ENCODE assay signal across 8 cellular contexts in the genomic region with DNA sequence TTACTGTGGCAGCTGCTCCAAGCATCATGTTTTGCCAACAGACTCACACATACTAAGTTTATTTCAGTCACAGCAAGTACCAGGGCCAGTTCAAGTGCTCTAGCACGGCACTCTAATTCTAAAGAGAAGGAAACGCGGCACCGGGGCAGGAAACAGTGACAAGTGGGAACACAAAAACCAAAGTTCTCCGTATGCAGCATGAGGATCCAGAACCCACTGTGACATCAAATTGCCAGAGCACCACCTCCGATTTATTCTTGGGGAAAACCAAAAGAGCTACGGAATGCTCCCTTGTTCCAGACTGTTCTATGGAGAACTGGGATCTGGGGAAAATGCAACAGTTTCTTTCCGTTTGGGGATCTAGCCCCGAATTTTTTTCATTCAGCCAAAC. TPM values are rescaled to one million over a fixed set of nuclear protein-coding genes. Genes with fewer than 3 reads are reported as not detected.
DNase-seq lines count a peak whose midpoint lies in the region; ATAC-seq, FAIRE-seq and TF ChIP-seq lines count a peak whose summit lies in the region.

No MANE protein-coding gene starts in this region.

- no peaks in the 10 kb centered on the region for H3K9me2 ChIP-seq in SU-DHL-6 (replicated peaks; ENCODE audit: insufficient read depth, low read length)

- H3K4me3 ChIP-seq in SU-DHL-6 (ENCODE audit: insufficient read depth, low read length, poor library complexity, severe bottlenecking) (peak overlapping the region; percentile 42), endothelial cell of umbilical vein (replicated peaks in 1 of 3; ENCODE audit: insufficient read depth in 1 of 3, low read depth in 1 of 3, low read length in 3 of 3) (peak overlapping the region; percentile 10 to 54 (median 41))

- TF ChIP-seq CTCF in SU-DHL-6 (IDR thresholded peaks at IDR 0.05; ENCODE audit: insufficient read depth, low read length, poor library complexity, severe bottlenecking) (no peak), endothelial cell of umbilical vein (IDR thresholded peaks at IDR 0.05; ENCODE audit: extremely low read depth in 1 of 2, insufficient read depth in 1 of 2, low read depth in 1 of 2, low read length in 2 of 2) (no peak), nephron progenitor cell (IDR thresholded peaks at IDR 0.05) (no peak)

- H3K36me3 ChIP-seq in SU-DHL-6 (ENCODE audit: low read length) (0 out of 2 replicates have a peak, but pooled peaks cover 3% of the 10 kb centered on the region), endothelial cell of umbilical vein (ENCODE audit: control insufficient read depth in 2 of 2, extremely low read depth in 1 of 2, insufficient read depth in 2 of 2, low read length in 2 of 2) (no peaks in the 10 kb centered on the region)

- no peaks in the 10 kb centered on the region; the same call in 1 of the 2 replicates for H3F3A ChIP-seq in SU-DHL-6 (ENCODE audit: insufficient read depth)

- POLR2A ChIA-PET in endothelial cell of umbilical vein (lab: Charles Lee): interaction anchor here (1.4 kb wide), 1 partner anchor 381 kb away, joined by 4 read pairs; a partner anchor contains a TSS

- H3K27ac Mint-ChIP-seq in nephron progenitor cell: peak overlapping the region; percentile 61

- H3K36me3 Mint-ChIP-seq in activated T-cell treated with anti-CD3 and anti-CD28 coated beads, Interleukin-2, amount 50 U/mL, for 4 hours (ENCODE audit: insufficient read depth): peaks cover 11% of the 10 kb centered on the region
- H3K36me3 Mint-ChIP-seq in nephron progenitor cell (ENCODE audit: low read depth): no peaks in the 10 kb centered on the region

- no peaks in the 10 kb centered on the region for H3K9me3 ChIP-seq in SU-DHL-6 (ENCODE audit: insufficient read depth, low read length)
- no peaks in the 10 kb centered on the region for H3K9me3 ChIP-seq in endothelial cell of umbilical vein (replicated peaks; ENCODE audit: control insufficient read depth, insufficient read depth, low read length)

- H2AFZ ChIP-seq in SU-DHL-6 (ENCODE audit: low read depth, low read length, severe bottlenecking) (peak overlapping the region; percentile 97), endothelial cell of umbilical vein (ENCODE audit: low read depth, low read length) (peak overlapping the region; percentile 88)

- dilution Hi-C loops in endothelial cell of umbilical vein (cut with MboI; ENCODE audit: extremely low pct_ligation_motif_present, low sequenced_read_pairs): no loop called here

- H4K20me1 ChIP-seq in SU-DHL-6 (ENCODE audit: low read depth, low read length): peaks cover 4% of the 10 kb centered on the region; the same call in 1 of the 2 replicates
- H4K20me1 ChIP-seq in endothelial cell of umbilical vein (replicated peaks; ENCODE audit: control insufficient read depth, extremely low read depth, insufficient read depth, low read length): no peaks in the 10 kb centered on the region

- peaks cover 3% of the 10 kb centered on the region for H3K4me1 ChIP-seq in endothelial cell of umbilical vein (ENCODE audit: control insufficient read depth, extremely low read depth, insufficient read depth, low read length)

- H3K4me3 Mint-ChIP-seq in activated T-cell treated with anti-CD3 and anti-CD28 coated beads, Interleukin-2, amount 50 U/mL, for 4 hours: peak overlapping the region; percentile 89
- H3K4me3 Mint-ChIP-seq in nephron progenitor cell: peak overlapping the region; percentile 82

- no peaks in the 10 kb centered on the region for H3K27me3 Mint-ChIP-seq in activated T-cell treated with anti-CD3 and anti-CD28 coated beads, Interleukin-2, amount 50 U/mL, for 4 hours (ENCODE audit: low read depth)
- peaks cover 15% of the 10 kb centered on the region for H3K27me3 Mint-ChIP-seq in nephron progenitor cell (ENCODE audit: low read depth, poor library complexity)

- H3K27ac ChIP-seq in SU-DHL-6 (ENCODE audit: low read depth, low read length) (no peak overlapping the region), endothelial cell of umbilical vein (ENCODE audit: insufficient read depth, low read depth, low read length) (no peak overlapping the region)

- intact Hi-C loops in endothelial cell of umbilical vein (cut with micrococcal nuclease): loop anchor here (1.0 kb wide), 2 partner anchors 341 to 576 kb away; a partner anchor contains a TSS

- H3K79me2 ChIP-seq in SU-DHL-6 (ENCODE audit: insufficient read depth, low read length): peaks cover 44% of the 10 kb centered on the region
- H3K79me2 ChIP-seq in endothelial cell of umbilical vein (ENCODE audit: control insufficient read depth, insufficient read depth, low read length): no peaks in the 10 kb centered on the region

- CTCF ChIA-PET in endothelial cell of umbilical vein (lab: Charles Lee): interaction anchor here (1.0 to 2.1 kb wide), 2 partner anchors 85 to 109 kb away, joined by 4 to 5 read pairs; a partner anchor contains a TSS

- peaks cover 45% of the 10 kb centered on the region for H3K4me1 Mint-ChIP-seq in activated T-cell treated with anti-CD3 and anti-CD28 coated beads, Interleukin-2, amount 50 U/mL, for 4 hours (ENCODE audit: low read depth)
- peaks cover 33% of the 10 kb centered on the region for H3K4me1 Mint-ChIP-seq in nephron progenitor cell

- H3K9ac ChIP-seq in SU-DHL-6 (ENCODE audit: low read length) (peak overlapping the region; percentile 84), endothelial cell of umbilical vein (replicated peaks; ENCODE audit: extremely low read depth, insufficient read depth, low read length) (no peak overlapping the region)

- TF ChIP-seq POLR2A in endothelial cell of umbilical vein (IDR thresholded peaks at IDR 0.05; ENCODE audit: low read depth, low read length) (no peak), GM12891 (IDR thresholded peaks at IDR 0.05; ENCODE audit: low read depth, low read length) (no peak)

- no peaks in the 10 kb centered on the region for H3K27me3 ChIP-seq in SU-DHL-6 (ENCODE audit: low read length)
- H3K27me3 ChIP-seq in endothelial cell of umbilical vein (ENCODE audit: control insufficient read depth in 2 of 2, insufficient read depth in 2 of 2, low read length in 2 of 2): no peaks in the 10 kb centered on the region

- ATAC-seq in activated T-cell treated with anti-CD3 and anti-CD28 coated beads, Interleukin-2, amount 50 U/mL, for 4 hours: peak; percentile 2 to 4
- peak; percentile 0 for ATAC-seq in HG02970 (IDR thresholded peaks at IDR 0.05; ENCODE audit: low FRiP score, unreplicated experiment)

- FAIRE-seq in endothelial cell of umbilical vein (lab: Jason Lieb, UNC) (no peak), GM12891 (lab: Jason Lieb, UNC) (no peak)

- DNase-seq in activated T-cell treated with anti-CD3 and anti-CD28 coated beads, Interleukin-2, amount 50 U/mL, for 4 hours: no peak
- no peak for DNase-seq in activated T-cell treated with anti-CD3 and anti-CD28 coated beads for 4 hours
- no peak for DNase-seq in endothelial cell of umbilical vein (ENCODE audit: low read depth, low spot score)
- no peak for DNase-seq in nephron progenitor cell
- DNase-seq in SW 1271 (lab: John Stamatoyannopoulos, UW): no peak
- no peak for DNase-seq in GM12891 (ENCODE audit: insufficient read length, low spot score)

- H3K4me2 ChIP-seq in SU-DHL-6 (ENCODE audit: low read depth, low read length, poor library complexity, severe bottlenecking): peak overlapping the region; percentile 95
- peak overlapping the region; percentile 88 for H3K4me2 ChIP-seq in endothelial cell of umbilical vein (ENCODE audit: insufficient read depth, low read length)

- H3K9me3 Mint-ChIP-seq in activated T-cell treated with anti-CD3 and anti-CD28 coated beads, Interleukin-2, amount 50 U/mL, for 4 hours: no peaks in the 10 kb centered on the region
- no peaks in the 10 kb centered on the region for H3K9me3 Mint-ChIP-seq in nephron progenitor cell

- H3K9me1 ChIP-seq in endothelial cell of umbilical vein (replicated peaks; ENCODE audit: control insufficient read depth, extremely low read depth, insufficient read depth, low read length): no peaks in the 10 kb centered on the region

- no TSS peak for BruUV-seq in endothelial cell of umbilical vein (replicated peaks; lab: Mats Ljungman, UMichigan)

TF ChIP-seq in endothelial cell of umbilical vein, 7 proteins besides CTCF, POLR2A, EP300 and RAD21 (continues in another document):
- TF ChIP-seq FOS (IDR thresholded peaks at IDR 0.05; ENCODE audit: borderline replicate concordance, insufficient read depth, low read length) (no peak), MYC (IDR thresholded peaks at IDR 0.05; ENCODE audit: low read depth, low read length) (no peak), JUN (IDR thresholded peaks at IDR 0.05; ENCODE audit: borderline replicate concordance, insufficient read depth, insufficient read length, low read depth) (no peak), EZH2 (IDR thresholded peaks at IDR 0.05; ENCODE audit: borderline replicate concordance, low read depth, low read length, severe bottlenecking) (no peak)
- TF ChIP-seq, protein P1, sequence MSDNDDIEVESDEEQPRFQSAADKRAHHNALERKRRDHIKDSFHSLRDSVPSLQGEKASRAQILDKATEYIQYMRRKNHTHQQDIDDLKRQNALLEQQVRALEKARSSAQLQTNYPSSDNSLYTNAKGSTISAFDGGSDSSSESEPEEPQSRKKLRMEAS (IDR thresholded peaks at IDR 0.05; ENCODE audit: insufficient read depth, insufficient read length): no peak

TF ChIP-seq in GM12891, 5 proteins besides CTCF, POLR2A, EP300 and RAD21:
- TF ChIP-seq POU2F2 (IDR thresholded peaks at IDR 0.05; ENCODE audit: low read depth, low read length): no peak
- TF ChIP-seq SPI1 (IDR thresholded peaks at IDR 0.05; ENCODE audit: low read depth, low read length): no peak
- no peak for TF ChIP-seq PAX5 (IDR thresholded peaks at IDR 0.05; ENCODE audit: insufficient read depth, low read length, severe bottlenecking)
- no peak for TF ChIP-seq TAF1 (IDR thresholded peaks at IDR 0.05; ENCODE audit: low read depth, low read length)
- TF ChIP-seq POLR2AphosphoS5 (IDR thresholded peaks at IDR 0.05; ENCODE audit: low read depth, low read length): no peak

RNA-seq across cellular contexts. Expression of a gene that starts 0.4 kb away (rescaled TPM):
- total RNA-seq in activated T-cell treated with anti-CD3 and anti-CD28 coated beads, Interleukin-2, amount 50 U/mL, for 4 hours: 10 to 100 TPM; 17.8 to 18.7 (median 18.5) TPM
- 3.6 and 4.6 TPM in 2 replicates for total RNA-seq in endothelial cell of umbilical vein
- polyA plus RNA-seq in endothelial cell of umbilical vein: 1.2 and 1.6 TPM in 2 replicates
- 2.1 and 2.3 TPM in 2 replicates for polyA plus RNA-seq in endothelial cell of umbilical vein (2011; cell fraction: cytosol; rRNA removed)
- 2.4 and 2.5 TPM in 2 replicates for polyA plus RNA-seq in endothelial cell of umbilical vein (2011; cell fraction: nucleus; rRNA removed)
- 3.2 and 5.6 TPM in 2 replicates for polyA plus RNA-seq in endothelial cell of umbilical vein (2012)
- polyA minus RNA-seq in endothelial cell of umbilical vein: 4.8 and 6.4 TPM in 2 replicates
- 7.6 TPM for polyA minus RNA-seq in endothelial cell of umbilical vein (2011; cell fraction: cytosol; rRNA and poly(A)+ RNA removed)
- 2.7 and 3.1 TPM in 2 replicates for polyA minus RNA-seq in endothelial cell of umbilical vein (2011; cell fraction: nucleus; rRNA and poly(A)+ RNA removed)
- polyA plus RNA-seq in GM12891 (2012; ENCODE audit: low read depth, missing spikeins): 6.3 TPM
